ENCODE assay signal across 10 cellular contexts in the genomic region with DNA sequence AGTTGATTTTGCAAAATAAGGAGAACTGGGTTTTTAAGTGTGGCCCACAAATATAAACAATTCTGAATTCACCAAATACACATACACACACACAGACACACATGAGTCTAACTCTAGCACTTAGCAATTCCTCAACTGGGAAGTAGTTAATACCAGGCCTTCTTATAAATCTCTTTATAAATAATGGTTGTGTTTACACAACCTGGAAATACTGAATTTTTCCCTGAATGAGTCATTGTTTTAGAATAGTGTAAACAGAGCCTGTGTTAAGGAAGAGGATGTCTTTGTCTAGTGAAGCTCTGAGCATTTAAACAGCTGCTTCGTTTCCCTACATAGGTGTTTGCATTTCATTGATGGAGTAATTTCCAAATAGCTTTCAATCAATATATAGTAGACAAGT.
DNase-seq lines count a peak whose midpoint lies in the region; ATAC-seq, FAIRE-seq and TF ChIP-seq lines count a peak whose summit lies in the region.
"Had no signal": no experiment of that assay in that cellular context is flagged by ENCODE, and none has a peak within 500 bp of the region (broad histone marks: within the 10 kb centered on the region; RNA-seq: fewer than 3 reads in every experiment).

No MANE protein-coding gene starts in this region.

- H3K9me3 Mint-ChIP-seq in Calu3 (ENCODE audit: low read depth, unreplicated experiment) (peaks cover 7% of the 10 kb centered on the region), mesothelial cell of epicardium (peaks cover 12% of the 10 kb centered on the region), nephron progenitor cell (peaks cover 7% of the 10 kb centered on the region)

- DNase-seq in Calu3, result no peak
- peak; percentile 54 for DNase-seq in NCI-H1092 (lab: John Stamatoyannopoulos, UW)
- DNase-seq in amniotic epithelial cell (ENCODE audit: low read depth), result peak; percentile 88
- no peak for DNase-seq in mesothelial cell of epicardium (ENCODE audit: low spot score in 2 of 2, unreplicated experiment in 2 of 2)
- no peak for DNase-seq in nephron progenitor cell
- no peak for DNase-seq in occipital lobe (lab: John Stamatoyannopoulos, UW)

- ATAC-seq in HG02571 (IDR thresholded peaks at IDR 0.05; ENCODE audit: unreplicated experiment), result no peak
- ATAC-seq: K562 had no signal

- peak overlapping the region; percentile 52 for H3K27ac Mint-ChIP-seq in Calu3 (ENCODE audit: unreplicated experiment)
- no peak overlapping the region for H3K27ac Mint-ChIP-seq in mesothelial cell of epicardium
- H3K27ac Mint-ChIP-seq in nephron progenitor cell, result no peak overlapping the region

- intact Hi-C loops in Calu3 (cut with micrococcal nuclease; ENCODE audit: unreplicated experiment), result loop anchor here (5.0 kb wide), 1 partner anchor 145 kb away; no protein-coding TSS in a partner anchor

- FAIRE-seq in islet of Langerhans (lab: Jason Lieb, UNC), result peak; percentile 98
- FAIRE-seq: K562 had no signal

- BruUV-seq in Calu3 (replicated peaks; lab: Mats Ljungman, UMichigan), result no TSS peak

- CTCF ChIA-PET in Calu3 (lab: Charles Lee), result interaction anchor here (0.6 to 1.0 kb wide), 4 partner anchors 25 to 210 kb away, joined by 3 to 5 read pairs (median 3); no protein-coding TSS in a partner anchor

- TF ChIP-seq CTCF in Calu3 (IDR thresholded peaks at IDR 0.05; ENCODE audit: unreplicated experiment) (no peak), mesothelial cell of epicardium (IDR thresholded peaks at IDR 0.05; ENCODE audit: unreplicated experiment) (no peak), nephron progenitor cell (IDR thresholded peaks at IDR 0.05) (no peak)

- H3K36me3 Mint-ChIP-seq in Calu3 (ENCODE audit: insufficient read depth, unreplicated experiment), result peaks cover 5% of the 10 kb centered on the region
- H3K36me3 Mint-ChIP-seq in mesothelial cell of epicardium, result no peaks in the 10 kb centered on the region
- H3K36me3 Mint-ChIP-seq in nephron progenitor cell (ENCODE audit: low read depth), result peaks cover 4% of the 10 kb centered on the region

- H3K4me3 Mint-ChIP-seq in Calu3 (ENCODE audit: low read depth, unreplicated experiment) (no peak overlapping the region), mesothelial cell of epicardium (no peak overlapping the region), nephron progenitor cell (no peak overlapping the region)
- H3K4me3 Mint-ChIP-seq: central memory CD8-positive, alpha-beta T cell had no signal

- H3K4me1 Mint-ChIP-seq in Calu3 (ENCODE audit: low read depth, unreplicated experiment), result peaks cover 20% of the 10 kb centered on the region
- peaks cover under 1% of the 10 kb centered on the region for H3K4me1 Mint-ChIP-seq in mesothelial cell of epicardium
- H3K4me1 Mint-ChIP-seq in nephron progenitor cell, result peaks cover 2% of the 10 kb centered on the region

- no peaks in the 10 kb centered on the region for H3K27me3 Mint-ChIP-seq in Calu3 (ENCODE audit: unreplicated experiment)
- no peaks in the 10 kb centered on the region for H3K27me3 Mint-ChIP-seq in mesothelial cell of epicardium (ENCODE audit: low read depth)
- H3K27me3 Mint-ChIP-seq in nephron progenitor cell (ENCODE audit: low read depth, poor library complexity), result no peaks in the 10 kb centered on the region
- H3K27me3 Mint-ChIP-seq: central memory CD8-positive, alpha-beta T cell had no signal

Comparison
In these comparisons a context has a peak if more than half of its experiments do, and no peak if none do; other contexts are left out.
1. DNase-seq: peak in NCI-H1092 (single experiment) and amniotic epithelial cell (single experiment); none in Calu3 (single experiment), mesothelial cell of epicardium (0 of 2), nephron progenitor cell (single experiment) and occipital lobe (single experiment).